In the genomic region with DNA sequence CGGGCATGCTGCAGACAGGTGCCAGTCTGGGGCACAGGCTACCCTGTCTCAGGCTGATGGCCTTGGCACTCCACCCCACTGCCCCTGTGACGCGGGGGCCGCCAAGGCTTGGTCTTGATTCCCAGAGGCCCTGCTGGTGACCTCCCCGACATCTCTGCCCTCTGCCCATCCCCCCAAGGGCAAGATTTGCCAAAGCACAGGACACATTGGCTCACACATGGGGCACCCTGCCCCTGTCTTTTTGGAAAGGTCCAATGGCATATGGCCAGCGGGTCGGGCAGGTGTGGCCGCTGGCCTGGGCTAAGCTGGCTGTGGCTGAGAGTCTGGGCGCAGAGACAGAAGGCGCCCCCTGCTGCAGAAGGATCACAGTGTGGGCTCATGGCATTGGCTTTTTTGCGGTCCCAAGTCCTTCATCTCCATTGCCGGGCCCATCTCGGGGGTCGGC, we compare ENCODE assay signal across 10 cellular contexts. TPM values are rescaled to one million over a fixed set of nuclear protein-coding genes. Genes with fewer than 3 reads are reported as not detected.
DNase-seq lines count a peak whose midpoint lies in the region; ATAC-seq and TF ChIP-seq lines count a peak whose summit lies in the region.
"Had no signal": no experiment of that assay in that cellular context is flagged by ENCODE, and none has a peak within 500 bp of the region (broad histone marks: within the 10 kb centered on the region; RNA-seq: fewer than 3 reads in every experiment).

No MANE protein-coding gene starts in this region.

- no peaks in the 10 kb centered on the region for H3K9me3 Mint-ChIP-seq in stimulated activated naive B cell treated with anti-CD40 and anti-IgM and Interleukin-4, amounts not matched to agents 10 μg/mL and 1 μg/mL and 100 μg/mL, for 72 hours
- H3K9me3 Mint-ChIP-seq: T-cell had no signal

- intact Hi-C loops in prostate gland (cut with DNase I) = loop anchor here (10.0 kb wide), 1 partner anchor 55 kb away; no protein-coding TSS in a partner anchor

- no peak overlapping the region for H3K9ac ChIP-seq in OCI-LY1 (ENCODE audit: low read length)

- H3K27me3 Mint-ChIP-seq in stimulated activated naive B cell treated with anti-CD40 and anti-IgM and Interleukin-4, amounts not matched to agents 10 μg/mL and 1 μg/mL and 100 μg/mL, for 72 hours = no peaks in the 10 kb centered on the region
- H3K27me3 Mint-ChIP-seq: T-cell had no signal

- H3K4me2 ChIP-seq in OCI-LY1 (ENCODE audit: low read length) = no peak overlapping the region

- no peaks in the 10 kb centered on the region; the same call in 1 of the 2 replicates for H3K27me3 ChIP-seq in OCI-LY1 (ENCODE audit: insufficient read depth, low read length)
- no peaks in the 10 kb centered on the region for H3K27me3 ChIP-seq in right atrium auricular region
- no peaks in the 10 kb centered on the region for H3K27me3 ChIP-seq in prostate gland (replicated peaks; ENCODE audit: insufficient read depth)
- H3K27me3 ChIP-seq in MG63 = no peaks in the 10 kb centered on the region

- H3K36me3 Mint-ChIP-seq in stimulated activated naive B cell treated with anti-CD40 and anti-IgM and Interleukin-4, amounts not matched to agents 10 μg/mL and 1 μg/mL and 100 μg/mL, for 72 hours = peaks cover 6 to 10% of the 10 kb centered on the region in 2 donors

- no peak overlapping the region for H2AFZ ChIP-seq in OCI-LY1 (ENCODE audit: low read length)

- H3K27ac ChIP-seq in OCI-LY1 (ENCODE audit: low read depth, low read length, poor library complexity, severe bottlenecking) = no peak overlapping the region
- peak overlapping the region; percentile 40 to 47 for H3K27ac ChIP-seq in right atrium auricular region
- H3K27ac ChIP-seq in prostate gland = no peak overlapping the region

- no peaks in the 10 kb centered on the region for H3K9me2 ChIP-seq in OCI-LY1 (ENCODE audit: low read depth, low read length)

- CTCF ChIA-PET in GM10248 (lab: Yijun Ruan, JAX) = interaction anchor here (0.9 to 1.4 kb wide), 2 partner anchors 9 to 59 kb away, joined by 3 to 4 read pairs; no protein-coding TSS in a partner anchor

- no peak overlapping the region for H3K27ac Mint-ChIP-seq in stimulated activated naive B cell treated with anti-CD40 and anti-IgM and Interleukin-4, amounts not matched to agents 10 μg/mL and 1 μg/mL and 100 μg/mL, for 72 hours
- H3K27ac Mint-ChIP-seq: T-cell had no signal

- no peak for ATAC-seq in stimulated activated naive B cell treated with anti-CD40 and anti-IgM and Interleukin-4, amounts not matched to agents 10 μg/mL and 1 μg/mL and 100 μg/mL, for 72 hours (replicated peaks)
- ATAC-seq: T-cell had no signal

- no peak overlapping the region for H3K4me3 ChIP-seq in OCI-LY1 (ENCODE audit: low read depth, low read length, poor library complexity, severe bottlenecking)
- no peak overlapping the region for H3K4me3 ChIP-seq in right atrium auricular region
- no peak overlapping the region for H3K4me3 ChIP-seq in prostate gland
- no peak overlapping the region for H3K4me3 ChIP-seq in MG63

- H3K79me2 ChIP-seq in OCI-LY1 (ENCODE audit: insufficient read depth, low read length) = no peaks in the 10 kb centered on the region

- no peak overlapping the region for H3K4me3 Mint-ChIP-seq in stimulated activated naive B cell treated with anti-CD40 and anti-IgM and Interleukin-4, amounts not matched to agents 10 μg/mL and 1 μg/mL and 100 μg/mL, for 72 hours
- H3K4me3 Mint-ChIP-seq: T-cell had no signal

- TF ChIP-seq CTCF in GM10248 (IDR thresholded peaks at IDR 0.05; ENCODE audit: control extremely low read depth, extremely low read depth, low read depth, missing control alignments) (peak; percentile 25), OCI-LY1 (IDR thresholded peaks at IDR 0.05; ENCODE audit: low read length) (peak; percentile 59), right atrium auricular region (IDR thresholded peaks at IDR 0.05) (no peak), prostate gland (IDR thresholded peaks at IDR 0.05) (no peak)

- no peak for TF ChIP-seq POLR2A in prostate gland (IDR thresholded peaks at IDR 0.05)

- DNase-seq in GM10248 (ENCODE audit: extremely low spot score) (no peak), right atrium auricular region (ENCODE audit: low spot score) (no peak), prostate gland (ENCODE audit: low spot score) (no peak), MG63 (no peak)
- DNase-seq in stimulated activated naive B cell treated with anti-CD40 and anti-IgM and Interleukin-4, amounts not matched to agents 10 μg/mL and 1 μg/mL and 100 μg/mL, for 72 hours = no peak
- DNase-seq: activated gamma-delta T cell treated with Interleukin-2 at 50 U/mL for 16 hours, DMS153, foreskin fibroblast had no signal

- peaks cover 10% of the 10 kb centered on the region for H3K4me1 ChIP-seq in OCI-LY1 (ENCODE audit: insufficient read depth, low read length, severe bottlenecking)
- H3K4me1 ChIP-seq in right atrium auricular region = peaks cover 0 to 39% of the 10 kb centered on the region in 2 donors
- H3K4me1 ChIP-seq in prostate gland (replicated peaks) = peaks cover 12% of the 10 kb centered on the region

- H3K4me1 Mint-ChIP-seq in stimulated activated naive B cell treated with anti-CD40 and anti-IgM and Interleukin-4, amounts not matched to agents 10 μg/mL and 1 μg/mL and 100 μg/mL, for 72 hours = peaks cover 8 to 11% of the 10 kb centered on the region in 2 donors

- POLR2A ChIA-PET in GM10248 (lab: Yijun Ruan, JAX) = no interaction called here

- no peaks in the 10 kb centered on the region; the same call in 1 of the 2 replicates for H3K36me3 ChIP-seq in OCI-LY1 (ENCODE audit: insufficient read depth, low read length)
- no peaks in the 10 kb centered on the region for H3K36me3 ChIP-seq in right atrium auricular region
- no peaks in the 10 kb centered on the region for H3K36me3 ChIP-seq in prostate gland
- peaks cover 6% of the 10 kb centered on the region for H3K36me3 ChIP-seq in MG63

- H3K9me3 ChIP-seq in OCI-LY1 (ENCODE audit: low read length) = no peaks in the 10 kb centered on the region
- H3K9me3 ChIP-seq in right atrium auricular region = no peaks in the 10 kb centered on the region
- H3K9me3 ChIP-seq in prostate gland = no peaks in the 10 kb centered on the region
- H3K9me3 ChIP-seq in MG63 = no peaks in the 10 kb centered on the region

- WGBS in prostate gland = 72% methylated on average over 12 of the region's 14 CpGs

- no peaks in the 10 kb centered on the region for H4K20me1 ChIP-seq in OCI-LY1 (ENCODE audit: insufficient read depth, low read length)

- no peaks in the 10 kb centered on the region for H3F3A ChIP-seq in OCI-LY1 (ENCODE audit: insufficient read depth, low read length)

RNA-seq across cellular contexts. Expression of a gene that starts 4.6 kb away (rescaled TPM):
- 10 to 100 TPM; 42.4 to 45.6 TPM for total RNA-seq in right atrium auricular region
- 100 to 1,000 TPM in 1 of 2 donors, 10 to 100 TPM in 1; 60.6 to 152 TPM for total RNA-seq in prostate gland
- 26.4 and 66.8 TPM in 2 replicates for total RNA-seq in MG63 (2014; rRNA removed; shearing (Covaris generic); ENCODE audit: low replicate concordance)

RNA-seq across cellular contexts. Expression of a gene that starts 12.0 kb away (rescaled TPM):
- total RNA-seq in right atrium auricular region (10 to 100 TPM; 17.5 to 26.9 TPM), prostate gland (10 to 100 TPM in 1 of 2 donors, 1 to 10 TPM in 1; 4.4 to 55.4 TPM)
- total RNA-seq in MG63 (2014; rRNA removed; shearing (Covaris generic); ENCODE audit: low replicate concordance) = 1.6 TPM in 1 of 2 replicates, not detected in the other

RNA-seq across cellular contexts. Expression of a gene that starts 20.0 kb away (rescaled TPM):
- total RNA-seq in right atrium auricular region (1 to 10 TPM; 2.5 to 2.7 TPM), prostate gland (10 to 100 TPM in 1 of 2 donors, 1 to 10 TPM in 1; 3.5 to 33.3 TPM)
- total RNA-seq in MG63 (2014; rRNA removed; shearing (Covaris generic); ENCODE audit: low replicate concordance) = 4.0 and 8.7 TPM in 2 replicates

RNA-seq across cellular contexts. Expression of a gene that starts 38.9 kb away (rescaled TPM):
- total RNA-seq in right atrium auricular region (10 to 100 TPM; 16.2 to 19.7 TPM), prostate gland (10 to 100 TPM; 15.0 to 31.2 TPM)
- total RNA-seq in MG63 (2014; rRNA removed; shearing (Covaris generic); ENCODE audit: low replicate concordance) = 4.5 and 12.8 TPM in 2 replicates

RNA-seq across cellular contexts. Expression of a gene that starts 45.3 kb away (rescaled TPM):
- total RNA-seq in right atrium auricular region (100 to 1,000 TPM in 1 of 2 donors, 10 to 100 TPM in 1; 98.3 to 121 TPM), prostate gland (100 to 1,000 TPM; 173 to 203 TPM)
- 168 and 203 TPM in 2 replicates for total RNA-seq in MG63 (2014; rRNA removed; shearing (Covaris generic); ENCODE audit: low replicate concordance)

Comparison
In these comparisons a context has a peak if more than half of its experiments do, and no peak if none do; other contexts are left out.
1. CTCF ChIP-seq: peak in GM10248 (single experiment) and OCI-LY1 (single experiment); none in right atrium auricular region (0 of 2) and prostate gland (0 of 4).
2. H3K27ac ChIP-seq: peak in right atrium auricular region (2 of 2); none in OCI-LY1 (single experiment) and prostate gland (0 of 2).